In the genomic region with DNA sequence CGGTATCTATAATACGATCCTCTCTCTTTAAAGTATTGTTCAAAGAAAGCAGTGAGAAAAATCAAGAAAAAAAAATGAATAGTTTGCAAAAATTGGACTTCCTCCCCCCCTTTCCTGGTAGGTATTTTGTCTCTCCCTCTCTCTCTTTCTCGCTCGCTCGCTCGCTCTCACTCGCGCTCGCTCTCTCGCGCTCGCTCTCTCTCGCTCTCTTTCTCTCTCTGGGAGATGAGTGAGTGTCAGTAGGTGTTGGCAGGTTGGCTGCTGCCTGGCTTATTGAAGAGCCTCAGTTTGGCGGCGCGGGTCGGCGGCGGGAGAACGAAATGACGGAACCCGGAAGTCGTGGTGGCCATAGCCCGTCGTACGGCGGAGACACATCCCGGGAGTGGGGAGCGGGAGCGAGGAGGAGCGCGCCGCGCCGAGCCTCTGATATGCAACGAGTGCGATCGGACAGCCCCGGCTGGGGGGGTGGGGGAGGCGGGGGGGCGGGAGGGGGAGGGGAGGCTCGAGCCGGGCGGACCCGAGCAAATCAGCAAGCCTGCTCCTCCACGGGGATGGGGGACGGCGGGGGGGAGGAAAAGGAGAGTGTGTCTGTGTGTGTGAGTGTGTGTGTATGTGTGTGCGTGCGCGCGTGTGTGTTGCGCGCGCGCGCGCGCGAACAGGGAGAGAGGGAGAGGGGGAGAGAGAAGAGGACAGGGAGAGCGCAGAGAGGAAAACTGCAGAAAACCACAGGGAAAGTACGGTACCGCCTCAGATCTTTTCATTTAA, we compare ENCODE assay signal across 1 cellular context.
TF ChIP-seq lines count a peak whose summit lies in the region.

Gene MEIS2 (minus strand): TSS at position 441 of the 765 bp plus-strand sequence. CDS start 1,083 bp downstream, outside the sequence.

TF ChIP-seq in HEK293, 187 proteins besides CTCF, POLR2A, EP300 and RAD21 (continued from another document and continues in another):
- TF ChIP-seq, protein P1, sequence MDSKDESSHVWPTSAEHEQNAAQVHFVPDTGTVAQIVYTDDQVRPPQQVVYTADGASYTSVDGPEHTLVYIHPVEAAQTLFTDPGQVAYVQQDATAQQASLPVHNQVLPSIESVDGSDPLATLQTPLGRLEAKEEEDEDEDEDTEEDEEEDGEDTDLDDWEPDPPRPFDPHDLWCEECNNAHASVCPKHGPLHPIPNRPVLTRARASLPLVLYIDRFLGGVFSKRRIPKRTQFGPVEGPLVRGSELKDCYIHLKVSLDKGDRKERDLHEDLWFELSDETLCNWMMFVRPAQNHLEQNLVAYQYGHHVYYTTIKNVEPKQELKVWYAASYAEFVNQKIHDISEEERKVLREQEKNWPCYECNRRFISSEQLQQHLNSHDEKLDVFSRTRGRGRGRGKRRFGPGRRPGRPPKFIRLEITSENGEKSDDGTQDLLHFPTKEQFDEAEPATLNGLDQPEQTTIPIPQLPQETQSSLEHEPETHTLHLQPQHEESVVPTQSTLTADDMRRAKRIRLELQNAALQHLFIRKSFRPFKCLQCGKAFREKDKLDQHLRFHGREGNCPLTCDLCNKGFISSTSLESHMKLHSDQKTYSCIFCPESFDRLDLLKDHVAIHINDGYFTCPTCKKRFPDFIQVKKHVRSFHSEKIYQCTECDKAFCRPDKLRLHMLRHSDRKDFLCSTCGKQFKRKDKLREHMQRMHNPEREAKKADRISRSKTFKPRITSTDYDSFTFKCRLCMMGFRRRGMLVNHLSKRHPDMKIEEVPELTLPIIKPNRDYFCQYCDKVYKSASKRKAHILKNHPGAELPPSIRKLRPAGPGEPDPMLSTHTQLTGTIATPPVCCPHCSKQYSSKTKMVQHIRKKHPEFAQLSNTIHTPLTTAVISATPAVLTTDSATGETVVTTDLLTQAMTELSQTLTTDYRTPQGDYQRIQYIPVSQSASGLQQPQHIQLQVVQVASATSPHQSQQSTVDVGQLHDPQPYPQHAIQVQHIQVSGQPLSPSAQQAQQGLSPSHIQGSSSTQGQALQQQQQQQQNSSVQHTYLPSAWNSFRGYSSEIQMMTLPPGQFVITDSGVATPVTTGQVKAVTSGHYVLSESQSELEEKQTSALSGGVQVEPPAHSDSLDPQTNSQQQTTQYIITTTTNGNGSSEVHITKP (tag by site-specific recombination; IDR thresholded peaks at IDR 0.05): peak; percentile 98
- no peak for TF ChIP-seq ZNF16 (tag by site-specific recombination; IDR thresholded peaks at IDR 0.05; ENCODE audit: low read depth)
- TF ChIP-seq HOXD13 (CRISPR knock-in tag; IDR thresholded peaks at IDR 0.05; ENCODE audit: borderline replicate concordance): no peak
- TF ChIP-seq SP3 (tag by site-specific recombination; IDR thresholded peaks at IDR 0.05): 0 out of 2 replicates have a peak, but pooled peaks have one; percentile 44
- peak; percentile 93 for TF ChIP-seq KLF16 (tag by site-specific recombination; IDR thresholded peaks at IDR 0.05)
- TF ChIP-seq ZNF777 (tag by site-specific recombination; IDR thresholded peaks at IDR 0.05; ENCODE audit: borderline replicate concordance): no peak
- no peak for TF ChIP-seq PBX3 (CRISPR knock-in tag; IDR thresholded peaks at IDR 0.05)
- TF ChIP-seq, protein P2, sequence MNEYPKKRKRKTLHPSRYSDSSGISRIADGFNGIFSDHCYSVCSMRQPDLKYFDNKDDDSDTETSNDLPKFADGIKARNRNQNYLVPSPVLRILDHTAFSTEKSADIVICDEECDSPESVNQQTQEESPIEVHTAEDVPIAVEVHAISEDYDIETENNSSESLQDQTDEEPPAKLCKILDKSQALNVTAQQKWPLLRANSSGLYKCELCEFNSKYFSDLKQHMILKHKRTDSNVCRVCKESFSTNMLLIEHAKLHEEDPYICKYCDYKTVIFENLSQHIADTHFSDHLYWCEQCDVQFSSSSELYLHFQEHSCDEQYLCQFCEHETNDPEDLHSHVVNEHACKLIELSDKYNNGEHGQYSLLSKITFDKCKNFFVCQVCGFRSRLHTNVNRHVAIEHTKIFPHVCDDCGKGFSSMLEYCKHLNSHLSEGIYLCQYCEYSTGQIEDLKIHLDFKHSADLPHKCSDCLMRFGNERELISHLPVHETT (tag by site-specific recombination; IDR thresholded peaks at IDR 0.05): no peak
- TF ChIP-seq OSR2 (tag by site-specific recombination; IDR thresholded peaks at IDR 0.05): no peak
- peak; percentile 52; the same call in 1 of the 2 replicates for TF ChIP-seq ZBTB20 (tag by site-specific recombination; IDR thresholded peaks at IDR 0.05)
- TF ChIP-seq GLIS2 (tag by site-specific recombination; IDR thresholded peaks at IDR 0.05): peak; percentile 54; the same call in 1 of the 2 replicates
- no peak for TF ChIP-seq ZNF521 (tag by site-specific recombination; IDR thresholded peaks at IDR 0.05)
- no peak for TF ChIP-seq ZNF623 (tag by site-specific recombination; IDR thresholded peaks at IDR 0.05)
- no peak for TF ChIP-seq ZNF266 (tag by site-specific recombination; IDR thresholded peaks at IDR 0.05; ENCODE audit: low read depth)
- TF ChIP-seq HOXA7 (CRISPR knock-in tag; IDR thresholded peaks at IDR 0.05; ENCODE audit: borderline replicate concordance): no peak
- peak; percentile 11; the same call in 1 of the 2 replicates for TF ChIP-seq KLF7 (tag by site-specific recombination; IDR thresholded peaks at IDR 0.05; ENCODE audit: borderline replicate concordance)
- no peak for TF ChIP-seq ZNF658 (tag by site-specific recombination; IDR thresholded peaks at IDR 0.05)
- TF ChIP-seq OVOL3 (tag by site-specific recombination; IDR thresholded peaks at IDR 0.05): no peak
- TF ChIP-seq, protein P3, sequence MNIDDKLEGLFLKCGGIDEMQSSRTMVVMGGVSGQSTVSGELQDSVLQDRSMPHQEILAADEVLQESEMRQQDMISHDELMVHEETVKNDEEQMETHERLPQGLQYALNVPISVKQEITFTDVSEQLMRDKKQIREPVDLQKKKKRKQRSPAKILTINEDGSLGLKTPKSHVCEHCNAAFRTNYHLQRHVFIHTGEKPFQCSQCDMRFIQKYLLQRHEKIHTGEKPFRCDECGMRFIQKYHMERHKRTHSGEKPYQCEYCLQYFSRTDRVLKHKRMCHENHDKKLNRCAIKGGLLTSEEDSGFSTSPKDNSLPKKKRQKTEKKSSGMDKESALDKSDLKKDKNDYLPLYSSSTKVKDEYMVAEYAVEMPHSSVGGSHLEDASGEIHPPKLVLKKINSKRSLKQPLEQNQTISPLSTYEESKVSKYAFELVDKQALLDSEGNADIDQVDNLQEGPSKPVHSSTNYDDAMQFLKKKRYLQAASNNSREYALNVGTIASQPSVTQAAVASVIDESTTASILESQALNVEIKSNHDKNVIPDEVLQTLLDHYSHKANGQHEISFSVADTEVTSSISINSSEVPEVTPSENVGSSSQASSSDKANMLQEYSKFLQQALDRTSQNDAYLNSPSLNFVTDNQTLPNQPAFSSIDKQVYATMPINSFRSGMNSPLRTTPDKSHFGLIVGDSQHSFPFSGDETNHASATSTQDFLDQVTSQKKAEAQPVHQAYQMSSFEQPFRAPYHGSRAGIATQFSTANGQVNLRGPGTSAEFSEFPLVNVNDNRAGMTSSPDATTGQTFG (tag by site-specific recombination; IDR thresholded peaks at IDR 0.05; ENCODE audit: borderline replicate concordance): no peak
- TF ChIP-seq ZBTB8A (tag by site-specific recombination; IDR thresholded peaks at IDR 0.05): no peak
- 0 out of 2 replicates have a peak, but pooled peaks have one; percentile 20 for TF ChIP-seq ZNF423 (tag by site-specific recombination; IDR thresholded peaks at IDR 0.05)
- peak; percentile 79 for TF ChIP-seq KLF8 (tag by site-specific recombination; IDR thresholded peaks at IDR 0.05)
- TF ChIP-seq ZNF140 (tag by site-specific recombination; IDR thresholded peaks at IDR 0.05): no peak
- TF ChIP-seq ZNF549 (tag by site-specific recombination; IDR thresholded peaks at IDR 0.05): no peak
- TF ChIP-seq ZNF354C (tag by site-specific recombination; IDR thresholded peaks at IDR 0.05; ENCODE audit: borderline replicate concordance, low read depth): no peak
- no peak for TF ChIP-seq ZNF155 (tag by site-specific recombination; IDR thresholded peaks at IDR 0.05)
- no peak for TF ChIP-seq ZNF214 (tag by site-specific recombination; IDR thresholded peaks at IDR 0.05; ENCODE audit: borderline replicate concordance)
- no peak for TF ChIP-seq ZNF202 (tag by site-specific recombination; IDR thresholded peaks at IDR 0.05; ENCODE audit: borderline replicate concordance)
- TF ChIP-seq ZBTB7A (tag by site-specific recombination; IDR thresholded peaks at IDR 0.05; ENCODE audit: low read depth): no peak
- TF ChIP-seq, protein P4, sequence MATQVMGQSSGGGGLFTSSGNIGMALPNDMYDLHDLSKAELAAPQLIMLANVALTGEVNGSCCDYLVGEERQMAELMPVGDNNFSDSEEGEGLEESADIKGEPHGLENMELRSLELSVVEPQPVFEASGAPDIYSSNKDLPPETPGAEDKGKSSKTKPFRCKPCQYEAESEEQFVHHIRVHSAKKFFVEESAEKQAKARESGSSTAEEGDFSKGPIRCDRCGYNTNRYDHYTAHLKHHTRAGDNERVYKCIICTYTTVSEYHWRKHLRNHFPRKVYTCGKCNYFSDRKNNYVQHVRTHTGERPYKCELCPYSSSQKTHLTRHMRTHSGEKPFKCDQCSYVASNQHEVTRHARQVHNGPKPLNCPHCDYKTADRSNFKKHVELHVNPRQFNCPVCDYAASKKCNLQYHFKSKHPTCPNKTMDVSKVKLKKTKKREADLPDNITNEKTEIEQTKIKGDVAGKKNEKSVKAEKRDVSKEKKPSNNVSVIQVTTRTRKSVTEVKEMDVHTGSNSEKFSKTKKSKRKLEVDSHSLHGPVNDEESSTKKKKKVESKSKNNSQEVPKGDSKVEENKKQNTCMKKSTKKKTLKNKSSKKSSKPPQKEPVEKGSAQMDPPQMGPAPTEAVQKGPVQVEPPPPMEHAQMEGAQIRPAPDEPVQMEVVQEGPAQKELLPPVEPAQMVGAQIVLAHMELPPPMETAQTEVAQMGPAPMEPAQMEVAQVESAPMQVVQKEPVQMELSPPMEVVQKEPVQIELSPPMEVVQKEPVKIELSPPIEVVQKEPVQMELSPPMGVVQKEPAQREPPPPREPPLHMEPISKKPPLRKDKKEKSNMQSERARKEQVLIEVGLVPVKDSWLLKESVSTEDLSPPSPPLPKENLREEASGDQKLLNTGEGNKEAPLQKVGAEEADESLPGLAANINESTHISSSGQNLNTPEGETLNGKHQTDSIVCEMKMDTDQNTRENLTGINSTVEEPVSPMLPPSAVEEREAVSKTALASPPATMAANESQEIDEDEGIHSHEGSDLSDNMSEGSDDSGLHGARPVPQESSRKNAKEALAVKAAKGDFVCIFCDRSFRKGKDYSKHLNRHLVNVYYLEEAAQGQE (tag by site-specific recombination; IDR thresholded peaks at IDR 0.05): no peak
- peak; percentile 36; the same call in 1 of the 2 replicates for TF ChIP-seq SP7 (tag by site-specific recombination; IDR thresholded peaks at IDR 0.05)
- TF ChIP-seq ZNF692 (tag by site-specific recombination; IDR thresholded peaks at IDR 0.05): peak; percentile 37; the same call in 1 of the 2 replicates
- TF ChIP-seq ZNF350 (tag by site-specific recombination; IDR thresholded peaks at IDR 0.05): no peak
- peak; percentile 100 for TF ChIP-seq ZNF596 (tag by site-specific recombination; IDR thresholded peaks at IDR 0.05)
- TF ChIP-seq ZFP41 (tag by site-specific recombination; IDR thresholded peaks at IDR 0.05; ENCODE audit: borderline replicate concordance): no peak
- no peak for TF ChIP-seq SCRT2 (tag by site-specific recombination; IDR thresholded peaks at IDR 0.05)
- TF ChIP-seq GLIS1 (tag by site-specific recombination; IDR thresholded peaks at IDR 0.05): peak; percentile 35; the same call in 1 of the 2 replicates
- TF ChIP-seq ZNF837 (tag by site-specific recombination; IDR thresholded peaks at IDR 0.05): no peak
- TF ChIP-seq, protein P5, sequence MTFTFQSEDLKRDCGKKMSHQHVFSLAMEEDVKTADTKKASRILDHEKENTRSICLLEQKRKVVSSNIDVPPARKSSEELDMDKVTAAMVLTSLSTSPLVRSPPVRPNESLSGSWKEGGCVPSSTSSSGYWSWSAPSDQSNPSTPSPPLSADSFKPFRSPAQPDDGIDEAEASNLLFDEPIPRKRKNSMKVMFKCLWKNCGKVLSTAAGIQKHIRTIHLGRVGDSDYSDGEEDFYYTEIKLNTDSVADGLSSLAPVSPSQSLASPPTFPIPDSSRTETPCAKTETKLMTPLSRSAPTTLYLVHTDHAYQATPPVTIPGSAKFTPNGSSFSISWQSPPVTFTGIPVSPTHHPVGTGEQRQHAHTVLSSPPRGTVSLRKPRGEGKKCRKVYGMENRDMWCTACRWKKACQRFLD (tag by site-specific recombination; IDR thresholded peaks at IDR 0.05): no peak
- no peak for TF ChIP-seq ZNF555 (tag by site-specific recombination; conservative IDR thresholded peaks at IDR 0.05)
- TF ChIP-seq ZNF114 (tag by site-specific recombination; IDR thresholded peaks at IDR 0.05): no peak
- TF ChIP-seq ZIC2 (tag by site-specific recombination; IDR thresholded peaks at IDR 0.05): peak; percentile 56
- 0 out of 2 replicates have a peak, but pooled peaks have one; percentile 5 for TF ChIP-seq ZNF664 (tag by site-specific recombination; IDR thresholded peaks at IDR 0.05)
- TF ChIP-seq ZNF404 (tag by site-specific recombination; IDR thresholded peaks at IDR 0.05): no peak
- peak; percentile 59 for TF ChIP-seq ZEB2 (tag by site-specific recombination; IDR thresholded peaks at IDR 0.05)
- peak; percentile 76; the same call in 1 of the 2 replicates for TF ChIP-seq ZBTB1 (tag by site-specific recombination; IDR thresholded peaks at IDR 0.05)
- no peak for TF ChIP-seq ZNF133 (tag by site-specific recombination; IDR thresholded peaks at IDR 0.05)
- peak; percentile 19; the same call in 1 of the 2 replicates for TF ChIP-seq KLF10 (tag by site-specific recombination; IDR thresholded peaks at IDR 0.05)
- no peak for TF ChIP-seq ZNF239 (tag by site-specific recombination; IDR thresholded peaks at IDR 0.05)
- no peak for TF ChIP-seq ZFP37 (tag by site-specific recombination; IDR thresholded peaks at IDR 0.05)
